ENCODE assay signal across 8 cellular contexts in genomic region chrX:38803286-38803608, GRCh38. TPM values are rescaled to one million over a fixed set of nuclear protein-coding genes. Genes with fewer than 3 reads are reported as not detected.
A peak's percentile ranks its signal among the peaks of the same experiment; 100 is the strongest.
DNase-seq lines count a peak whose midpoint lies in the region; ATAC-seq, FAIRE-seq and TF ChIP-seq lines count a peak whose summit lies in the region.

No MANE protein-coding gene starts in this region.

- intact Hi-C loops in aorta (cut with DNase I): loop anchor here (5.0 to 10.0 kb wide), 4 partner anchors 64 to 182 kb away; no protein-coding TSS in a partner anchor

- no peaks in the 10 kb centered on the region for H3K36me3 ChIP-seq in CD4-positive, CD25-positive, alpha-beta regulatory T cell (ENCODE audit: control insufficient read depth, insufficient read depth, low read length)
- H3K36me3 ChIP-seq in MG63 (peaks cover 19% of the 10 kb centered on the region), bronchial epithelial cell (ENCODE audit: control insufficient read depth, insufficient read depth, low read length) (peaks cover 4% of the 10 kb centered on the region), aorta (ENCODE audit: control insufficient read depth in 1 of 2, insufficient read depth in 2 of 2, low read length in 1 of 2) (no peaks in the 10 kb centered on the region)

- peaks cover 5% of the 10 kb centered on the region for H3K27me3 Mint-ChIP-seq in CD4-positive, CD25-positive, alpha-beta regulatory T cell

- peaks cover 5 to 35% (median 9%) of the 10 kb centered on the region in 4 donors for H3K4me1 Mint-ChIP-seq in CD4-positive, CD25-positive, alpha-beta regulatory T cell

- no peak overlapping the region for H3K27ac ChIP-seq in CD4-positive, CD25-positive, alpha-beta regulatory T cell (ENCODE audit: insufficient read depth, low read length, poor library complexity, severe bottlenecking)
- H3K27ac ChIP-seq in aorta (ENCODE audit: low read depth in 1 of 2, low read length in 2 of 2): peak overlapping the region in 1 of 2 donors; percentile 96

- peaks cover 2% of the 10 kb centered on the region for H3K27me3 ChIP-seq in CD4-positive, CD25-positive, alpha-beta regulatory T cell (ENCODE audit: control insufficient read depth, insufficient read depth, low read length)
- H3K27me3 ChIP-seq in MG63: no peaks in the 10 kb centered on the region
- no peaks in the 10 kb centered on the region for H3K27me3 ChIP-seq in bronchial epithelial cell (ENCODE audit: control insufficient read depth, insufficient read depth, low read length)
- no peaks in the 10 kb centered on the region for H3K27me3 ChIP-seq in mononuclear cell (ENCODE audit: insufficient read depth, low read length)
- H3K27me3 ChIP-seq in aorta (ENCODE audit: control insufficient read depth in 1 of 2, insufficient read depth in 2 of 2, low read length in 1 of 2): no peaks in the 10 kb centered on the region

- H3K9me3 ChIP-seq in CD4-positive, CD25-positive, alpha-beta regulatory T cell (ENCODE audit: control insufficient read depth in 2 of 2, low read length in 2 of 2): no peaks in the 10 kb centered on the region
- H3K9me3 ChIP-seq in MG63: no peaks in the 10 kb centered on the region
- no peaks in the 10 kb centered on the region for H3K9me3 ChIP-seq in mononuclear cell (ENCODE audit: low read depth, low read length)
- H3K9me3 ChIP-seq in aorta (ENCODE audit: control insufficient read depth, low read length): no peaks in the 10 kb centered on the region

- H3K9me3 Mint-ChIP-seq in CD4-positive, CD25-positive, alpha-beta regulatory T cell: peaks cover 0 to 3% (median 0%) of the 10 kb centered on the region in 7 donors

- no peak for TF ChIP-seq CTCF in bronchial epithelial cell (IDR thresholded peaks at IDR 0.05; ENCODE audit: insufficient read depth, low read length, severe bottlenecking)

- ATAC-seq in CD4-positive, CD25-positive, alpha-beta regulatory T cell (ENCODE audit: low read depth in 2 of 2): no peak
- ATAC-seq in aorta (ENCODE audit: low FRiP score) (no peak), GM19035 (IDR thresholded peaks at IDR 0.05; ENCODE audit: unreplicated experiment) (no peak)

- H3K27ac Mint-ChIP-seq in CD4-positive, CD25-positive, alpha-beta regulatory T cell: peak overlapping the region; percentile 66 to 92 (median 78)

- H3K36me3 Mint-ChIP-seq in CD4-positive, CD25-positive, alpha-beta regulatory T cell: no peaks in the 10 kb centered on the region

- H3K4me1 ChIP-seq in CD4-positive, CD25-positive, alpha-beta regulatory T cell (ENCODE audit: control insufficient read depth, insufficient read depth, low read length, poor library complexity, severe bottlenecking): peaks cover 7% of the 10 kb centered on the region
- H3K4me1 ChIP-seq in mononuclear cell (ENCODE audit: insufficient read depth, low read length): peaks cover 32% of the 10 kb centered on the region
- H3K4me1 ChIP-seq in aorta (ENCODE audit: control insufficient read depth in 1 of 2, insufficient read depth in 2 of 2, low read length in 2 of 2): no peaks in the 10 kb centered on the region

- DNase-seq in CD4-positive, CD25-positive, alpha-beta regulatory T cell: peak in 1 of 3 donors; percentile 16
- DNase-seq in MG63 (no peak), bronchial epithelial cell (ENCODE audit: low read depth) (no peak), aorta (no peak), AG08395 (ENCODE audit: low spot score) (no peak), NCI-H128 (lab: John Stamatoyannopoulos, UW; ENCODE audit: unreplicated experiment) (no peak)

- no peak for FAIRE-seq in bronchial epithelial cell (lab: Jason Lieb, UNC)

- H3K4me3 ChIP-seq in CD4-positive, CD25-positive, alpha-beta regulatory T cell (ENCODE audit: low read depth, low read length): peak overlapping the region; percentile 57
- H3K4me3 ChIP-seq in MG63 (peak overlapping the region; percentile 77), bronchial epithelial cell (ENCODE audit: low read depth, low read length) (peak overlapping the region; percentile 68), mononuclear cell (ENCODE audit: low read length) (peak overlapping the region; percentile 65), aorta (ENCODE audit: low read length in 2 of 2) (no peak overlapping the region)

- H3K4me3 Mint-ChIP-seq in CD4-positive, CD25-positive, alpha-beta regulatory T cell: peak overlapping the region; percentile 90 to 96 (median 93)

- WGBS in aorta, 2 donors: 34 to 64% methylated on average over 3 of the region's 3 CpGs

RNA-seq across cellular contexts. Expression of gene MID1IP1, which starts 2.0 kb away (rescaled TPM):
- 13.0 TPM for total RNA-seq in CD4-positive, CD25-positive, alpha-beta regulatory T cell
- 10 to 100 TPM in 3 of 4 donors, 1 to 10 TPM in 1; 8.8 to 17.3 (median 13.7) TPM for polyA plus RNA-seq in CD4-positive, CD25-positive, alpha-beta regulatory T cell
- total RNA-seq in MG63 (2014; rRNA removed; shearing (Covaris generic); ENCODE audit: low replicate concordance): 46.5 and 50.0 TPM in 2 replicates
- total RNA-seq in bronchial epithelial cell (127 and 157 TPM in 2 replicates), mononuclear cell (61.2 TPM), aorta (10 to 100 TPM; 24.4 to 26.1 TPM)
- polyA plus RNA-seq in aorta: 10 to 100 TPM; 27.9 to 34.0 TPM

Comparison
In these comparisons a context has a peak if more than half of its experiments do, and no peak if none do; other contexts are left out.
1. H3K4me3 ChIP-seq: peak in CD4-positive, CD25-positive, alpha-beta regulatory T cell (single experiment), MG63 (single experiment), bronchial epithelial cell (single experiment) and mononuclear cell (single experiment); none in aorta (0 of 2).